8 cellular contexts compared by ENCODE assay signal in the genomic region with DNA sequence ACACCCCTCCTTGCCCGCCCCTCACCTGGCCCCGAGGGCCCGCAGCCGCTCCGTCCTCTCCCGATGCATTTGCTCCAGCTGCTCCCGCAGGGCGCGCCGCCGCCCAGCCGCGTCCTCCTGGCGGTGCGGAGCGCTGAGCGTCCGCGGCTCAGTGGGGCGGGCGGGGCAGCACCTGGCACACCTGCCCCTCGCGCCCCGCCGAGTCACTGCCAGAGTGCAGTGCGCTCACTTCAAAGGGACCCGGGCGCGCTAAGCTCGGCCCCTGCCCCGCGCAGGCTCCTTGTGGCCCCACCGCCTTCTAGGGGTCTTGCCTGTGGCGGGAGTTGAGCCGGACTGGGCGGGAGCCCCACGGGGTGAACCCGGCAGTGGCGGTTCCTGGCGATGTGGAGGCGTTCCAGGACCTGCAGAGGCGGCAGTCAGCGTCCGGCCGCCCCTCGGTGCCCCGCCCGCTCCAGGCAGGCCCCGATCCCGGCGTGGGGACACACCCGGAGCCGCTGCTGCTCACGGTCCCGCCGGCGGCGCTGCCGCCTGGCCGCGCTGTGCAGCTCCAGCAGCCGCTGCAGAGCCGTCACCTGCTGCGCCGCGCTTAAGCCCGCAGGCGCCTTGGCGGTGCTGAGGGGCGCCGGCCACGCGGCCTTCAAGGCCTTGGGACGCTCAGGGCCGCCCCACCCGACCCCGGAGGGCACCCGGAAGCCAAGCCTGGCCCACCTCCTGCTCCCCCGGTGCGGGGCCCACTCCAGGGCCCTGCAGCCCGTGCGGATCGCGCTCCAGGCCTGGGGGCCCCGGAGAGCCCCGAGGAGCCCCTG. TPM values are rescaled to one million over a fixed set of nuclear protein-coding genes. Genes with fewer than 3 reads are reported as not detected.
DNase-seq lines count a peak whose midpoint lies in the region; ATAC-seq and TF ChIP-seq lines count a peak whose summit lies in the region.

No MANE protein-coding gene starts in this region.

- H3K4me3 Mint-ChIP-seq in CD4-positive, alpha-beta memory T cell = peak overlapping the region; percentile 21 to 75 (median 66)
- peak overlapping the region; percentile 33 for H3K4me3 Mint-ChIP-seq in activated CD4-positive, alpha-beta T cell treated with anti-CD3 and anti-CD28 coated beads for 36 hours
- peak overlapping the region; percentile 69 for H3K4me3 Mint-ChIP-seq in memory B cell
- H3K4me3 Mint-ChIP-seq in stimulated activated memory B cell treated with anti-CD40 and anti-IgM and Interleukin-4, amounts not matched to agents 10 μg/mL and 1 μg/mL and 100 μg/mL, for 72 hours = peak overlapping the region; percentile 70

- no peaks in the 10 kb centered on the region for H3K9me3 Mint-ChIP-seq in CD4-positive, alpha-beta memory T cell
- no peaks in the 10 kb centered on the region for H3K9me3 Mint-ChIP-seq in activated CD4-positive, alpha-beta T cell treated with anti-CD3 and anti-CD28 coated beads for 36 hours (ENCODE audit: low read depth)
- no peaks in the 10 kb centered on the region for H3K9me3 Mint-ChIP-seq in memory B cell
- H3K9me3 Mint-ChIP-seq in stimulated activated memory B cell treated with anti-CD40 and anti-IgM and Interleukin-4, amounts not matched to agents 10 μg/mL and 1 μg/mL and 100 μg/mL, for 72 hours = no peaks in the 10 kb centered on the region

- intact Hi-C loops in CD4-positive, alpha-beta memory T cell (cut with micrococcal nuclease) = loop anchor here (1.0 kb wide), 1 partner anchor 14 kb away; no protein-coding TSS in a partner anchor
- intact Hi-C loops in activated CD4-positive, alpha-beta T cell treated with anti-CD3 and anti-CD28 coated beads for 36 hours (cut with DNase I, micrococcal nuclease) = loop anchor here (1.0 to 10.0 kb wide), 3 partner anchors 75 to 335 kb away; a partner anchor contains a TSS

- H3K36me3 Mint-ChIP-seq in CD4-positive, alpha-beta memory T cell = peaks cover 11 to 18% of the 10 kb centered on the region in 2 donors
- H3K36me3 Mint-ChIP-seq in activated CD4-positive, alpha-beta T cell treated with anti-CD3 and anti-CD28 coated beads for 36 hours (ENCODE audit: low read depth) = peaks cover 8% of the 10 kb centered on the region
- peaks cover 19% of the 10 kb centered on the region for H3K36me3 Mint-ChIP-seq in memory B cell
- peaks cover 28% of the 10 kb centered on the region for H3K36me3 Mint-ChIP-seq in stimulated activated memory B cell treated with anti-CD40 and anti-IgM and Interleukin-4, amounts not matched to agents 10 μg/mL and 1 μg/mL and 100 μg/mL, for 72 hours

- CTCF ChIA-PET in CD4-positive, alpha-beta memory T cell (lab: Charles Lee; ENCODE audit: partially characterized antibody) = interaction anchor here (0.6 to 2.0 kb wide), 4 partner anchors 8 to 395 kb away, joined by 3 to 7 read pairs (median 3); no protein-coding TSS in a partner anchor
- CTCF ChIA-PET in activated CD4-positive, alpha-beta T cell treated with anti-CD3 and anti-CD28 coated beads for 36 hours (lab: Charles Lee) = interaction anchor here (0.8 to 2.1 kb wide), 8 partner anchors 9 to 413 kb away, joined by 3 to 6 read pairs (median 4); no protein-coding TSS in a partner anchor

- no peaks in the 10 kb centered on the region for H3K27me3 Mint-ChIP-seq in CD4-positive, alpha-beta memory T cell
- H3K27me3 Mint-ChIP-seq in activated CD4-positive, alpha-beta T cell treated with anti-CD3 and anti-CD28 coated beads for 36 hours = peaks cover 2% of the 10 kb centered on the region
- H3K27me3 Mint-ChIP-seq in memory B cell = peaks cover 5% of the 10 kb centered on the region
- peaks cover 17% of the 10 kb centered on the region for H3K27me3 Mint-ChIP-seq in stimulated activated memory B cell treated with anti-CD40 and anti-IgM and Interleukin-4, amounts not matched to agents 10 μg/mL and 1 μg/mL and 100 μg/mL, for 72 hours

- peaks cover 13% of the 10 kb centered on the region for H3K4me1 ChIP-seq in CD4-positive, alpha-beta memory T cell (ENCODE audit: insufficient read depth, low read length)
- peaks cover 8% of the 10 kb centered on the region for H3K4me1 ChIP-seq in ectodermal cell (ENCODE audit: control insufficient read depth, insufficient read depth, low read length)

- H3K27me3 ChIP-seq in CD4-positive, alpha-beta memory T cell (ENCODE audit: insufficient read depth, low read length) = no peaks in the 10 kb centered on the region
- peaks cover 53% of the 10 kb centered on the region for H3K27me3 ChIP-seq in ectodermal cell (ENCODE audit: control insufficient read depth, insufficient read depth, low read length, poor library complexity, severe bottlenecking)

- peak; percentile 64 for ATAC-seq in GM19395 (IDR thresholded peaks at IDR 0.05; ENCODE audit: unreplicated experiment)
- ATAC-seq in activated CD4-positive, alpha-beta T cell treated with anti-CD3 and anti-CD28 coated beads for 36 hours = peak; percentile 92
- ATAC-seq in memory B cell (ENCODE audit: low read depth) = peak; percentile 79
- peak; percentile 83 for ATAC-seq in stimulated activated memory B cell treated with anti-CD40 and anti-IgM and Interleukin-4, amounts not matched to agents 10 μg/mL and 1 μg/mL and 100 μg/mL, for 72 hours

- 0% methylated on average over 86 of the region's 86 CpGs for WGBS in ectodermal cell, 2 experiments

- peak overlapping the region in 1 of 2 donors; percentile 52 for H3K4me3 ChIP-seq in CD4-positive, alpha-beta memory T cell (ENCODE audit: low read length in 2 of 2)
- H3K4me3 ChIP-seq in ectodermal cell (ENCODE audit: insufficient read depth, low read depth, low read length) = peak overlapping the region; percentile 48

- TF ChIP-seq EP300 in Ishikawa (IDR thresholded peaks at IDR 0.05; ENCODE audit: borderline replicate concordance) = no peak

- H3K27ac Mint-ChIP-seq in CD4-positive, alpha-beta memory T cell = no peak overlapping the region
- no peak overlapping the region for H3K27ac Mint-ChIP-seq in activated CD4-positive, alpha-beta T cell treated with anti-CD3 and anti-CD28 coated beads for 36 hours
- H3K27ac Mint-ChIP-seq in memory B cell = no peak overlapping the region
- no peak overlapping the region for H3K27ac Mint-ChIP-seq in stimulated activated memory B cell treated with anti-CD40 and anti-IgM and Interleukin-4, amounts not matched to agents 10 μg/mL and 1 μg/mL and 100 μg/mL, for 72 hours

- POLR2A ChIA-PET in CD4-positive, alpha-beta memory T cell (lab: Charles Lee; ENCODE audit: partially characterized antibody) = interaction anchor here (0.7 kb wide), 1 partner anchor 13 kb away, joined by 3 read pairs; no protein-coding TSS in a partner anchor
- POLR2A ChIA-PET in activated CD4-positive, alpha-beta T cell treated with anti-CD3 and anti-CD28 coated beads for 36 hours (lab: Charles Lee) = no interaction called here

- H3K36me3 ChIP-seq in CD4-positive, alpha-beta memory T cell (ENCODE audit: insufficient read depth, low read length) = peaks cover 5% of the 10 kb centered on the region
- H3K36me3 ChIP-seq in ectodermal cell (ENCODE audit: control insufficient read depth, insufficient read depth, low read length) = no peaks in the 10 kb centered on the region

- H3K27ac ChIP-seq in CD4-positive, alpha-beta memory T cell (ENCODE audit: low read depth, low read length) = no peak overlapping the region
- H3K27ac ChIP-seq in ectodermal cell (ENCODE audit: insufficient read depth, low read depth, low read length, poor library complexity, severe bottlenecking) = no peak overlapping the region

- peak in 4 of 5 donors; percentile 32 to 51 (median 49) for DNase-seq in CD4-positive, alpha-beta memory T cell
- DNase-seq in activated CD4-positive, alpha-beta T cell treated with anti-CD3 and anti-CD28 coated beads for 36 hours = peak; percentile 78
- peak in 1 of 2 donors; percentile 68 for DNase-seq in memory B cell (ENCODE audit: low spot score in 2 of 2)
- no peak for DNase-seq in H4 (ENCODE audit: low spot score)

- no peaks in the 10 kb centered on the region for H3K9me3 ChIP-seq in CD4-positive, alpha-beta memory T cell (ENCODE audit: control insufficient read depth in 1 of 2, low read length in 2 of 2)
- H3K9me3 ChIP-seq in ectodermal cell (ENCODE audit: control insufficient read depth, low read length) = no peaks in the 10 kb centered on the region

- H3K4me1 Mint-ChIP-seq in CD4-positive, alpha-beta memory T cell = peaks cover 11 to 33% (median 19%) of the 10 kb centered on the region in 4 donors
- peaks cover 9% of the 10 kb centered on the region for H3K4me1 Mint-ChIP-seq in activated CD4-positive, alpha-beta T cell treated with anti-CD3 and anti-CD28 coated beads for 36 hours
- H3K4me1 Mint-ChIP-seq in memory B cell = peaks cover 33% of the 10 kb centered on the region
- peaks cover 37% of the 10 kb centered on the region for H3K4me1 Mint-ChIP-seq in stimulated activated memory B cell treated with anti-CD40 and anti-IgM and Interleukin-4, amounts not matched to agents 10 μg/mL and 1 μg/mL and 100 μg/mL, for 72 hours

- no peak for TF ChIP-seq RAD21 in Ishikawa (IDR thresholded peaks at IDR 0.05; ENCODE audit: low read depth)

TF ChIP-seq in Ishikawa, 13 proteins besides CTCF, POLR2A, EP300 and RAD21 (continues in another document):
- TF ChIP-seq CREB1 (IDR thresholded peaks at IDR 0.05; ENCODE audit: low read depth) = no peak
- peak; percentile 64; the same call in 1 of the 2 replicates for TF ChIP-seq ZBTB7A (IDR thresholded peaks at IDR 0.05; ENCODE audit: low read depth)
- no peak for TF ChIP-seq EGR1 (IDR thresholded peaks at IDR 0.05)

RNA-seq across cellular contexts. Expression of a gene that starts 6.7 kb away (rescaled TPM):
- 10 to 100 TPM; 74.6 to 75.5 TPM for total RNA-seq in CD4-positive, alpha-beta memory T cell
- polyA plus RNA-seq in CD4-positive, alpha-beta memory T cell = 100 to 1,000 TPM; 274 to 392 TPM
- total RNA-seq in activated CD4-positive, alpha-beta T cell treated with anti-CD3 and anti-CD28 coated beads for 36 hours = 100 to 1,000 TPM; 109 to 159 TPM
- 154 TPM for polyA plus RNA-seq in ectodermal cell (2013, experiment 1 of 4)
- 141 TPM for polyA plus RNA-seq in ectodermal cell (2013, experiment 2 of 4)
- 119 TPM for polyA plus RNA-seq in ectodermal cell (2013, experiment 3 of 4)
- 139 TPM for polyA plus RNA-seq in ectodermal cell (2013, experiment 4 of 4)
- total RNA-seq in H4 (2014; rRNA removed; shearing (Covaris generic)) = 119 and 124 TPM in 2 replicates

RNA-seq across cellular contexts. Expression of a gene that starts 39.1 kb away (rescaled TPM):
- under 1 TPM in 1 of 2 experiments, not detected in 1; 0.06 TPM for total RNA-seq in CD4-positive, alpha-beta memory T cell
- not detected for polyA plus RNA-seq in CD4-positive, alpha-beta memory T cell
- total RNA-seq in activated CD4-positive, alpha-beta T cell treated with anti-CD3 and anti-CD28 coated beads for 36 hours = under 1 TPM; 0.09 to 0.18 TPM
- polyA plus RNA-seq in ectodermal cell (2013, experiment 1 of 4) = 24.9 TPM
- 32.0 TPM for polyA plus RNA-seq in ectodermal cell (2013, experiment 2 of 4)
- polyA plus RNA-seq in ectodermal cell (2013, experiment 3 of 4) = 23.6 TPM
- polyA plus RNA-seq in ectodermal cell (2013, experiment 4 of 4) = 25.5 TPM
- 0.10 and 0.14 TPM in 2 replicates for total RNA-seq in H4 (2014; rRNA removed; shearing (Covaris generic))

RNA-seq across cellular contexts. Expression of a gene that starts 41.2 kb away (rescaled TPM):
- under 1 TPM; 0.39 to 0.55 TPM for total RNA-seq in CD4-positive, alpha-beta memory T cell
- polyA plus RNA-seq in CD4-positive, alpha-beta memory T cell = not detected
- total RNA-seq in activated CD4-positive, alpha-beta T cell treated with anti-CD3 and anti-CD28 coated beads for 36 hours = not detected
- polyA plus RNA-seq in ectodermal cell (2013, experiment 1 of 4) = 3.7 TPM
- polyA plus RNA-seq in ectodermal cell (2013, experiment 2 of 4) = 3.8 TPM
- polyA plus RNA-seq in ectodermal cell (2013, experiment 3 of 4) = 5.4 TPM
- polyA plus RNA-seq in ectodermal cell (2013, experiment 4 of 4) = 4.7 TPM
- not detected in 2 replicates for total RNA-seq in H4 (2014; rRNA removed; shearing (Covaris generic))
